In the genomic region with DNA sequence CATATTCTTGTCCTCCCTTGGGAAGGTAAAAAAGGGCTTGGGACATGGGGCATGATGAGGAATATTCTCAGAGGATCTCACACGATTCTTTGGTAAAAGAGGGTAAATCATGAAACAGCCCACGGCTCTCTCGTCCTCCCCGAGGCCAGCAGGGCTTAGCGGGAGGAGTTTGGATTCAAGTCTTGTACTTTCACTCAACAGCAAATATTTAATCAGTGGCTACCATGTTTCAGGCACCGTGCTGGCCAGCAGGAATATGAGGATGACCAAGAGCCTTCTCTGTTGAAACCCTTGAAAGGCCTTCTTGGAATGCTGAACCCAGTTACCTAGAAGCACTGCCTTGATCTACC, we compare ENCODE assay signal across 9 cellular contexts. TPM values are rescaled to one million over a fixed set of nuclear protein-coding genes. Genes with fewer than 3 reads are reported as not detected.
DNase-seq lines count a peak whose midpoint lies in the region; ATAC-seq, FAIRE-seq and TF ChIP-seq lines count a peak whose summit lies in the region.
"Had no signal": no experiment of that assay in that cellular context is flagged by ENCODE, and none has a peak within 500 bp of the region (broad histone marks: within the 10 kb centered on the region; RNA-seq: fewer than 3 reads in every experiment).

No MANE protein-coding gene starts in this region.

- no peaks in the 10 kb centered on the region for H3K27me3 ChIP-seq in endothelial cell of umbilical vein (ENCODE audit: control insufficient read depth in 2 of 2, insufficient read depth in 2 of 2, low read length in 2 of 2)
- no peaks in the 10 kb centered on the region for H3K27me3 ChIP-seq in rectal smooth muscle tissue (ENCODE audit: control insufficient read depth, insufficient read depth, low read length)
- H3K27me3 ChIP-seq: cardiac muscle cell had no signal

- no peak overlapping the region for H3K9ac ChIP-seq in endothelial cell of umbilical vein (replicated peaks; ENCODE audit: extremely low read depth, insufficient read depth, low read length)
- H3K9ac ChIP-seq in rectal smooth muscle tissue (ENCODE audit: low read length), result no peak overlapping the region

- BruUV-seq in Calu3 (replicated peaks; lab: Mats Ljungman, UMichigan) (no TSS peak), endothelial cell of umbilical vein (replicated peaks; lab: Mats Ljungman, UMichigan) (no TSS peak)

- no peak for DNase-seq in Calu3
- no peak for DNase-seq in RWPE1 (ENCODE audit: low spot score)
- no peak for DNase-seq in endothelial cell of umbilical vein (ENCODE audit: low read depth, low spot score)
- no peak for DNase-seq in NCI-H2171 treated with DMSO at 0.1 percent for 48 hours (lab: John Stamatoyannopoulos, UW)
- no peak for DNase-seq in hypothalamus (lab: John Stamatoyannopoulos, UW)
- DNase-seq in retina, result no peak

- no peaks in the 10 kb centered on the region for H4K20me1 ChIP-seq in endothelial cell of umbilical vein (replicated peaks; ENCODE audit: control insufficient read depth, extremely low read depth, insufficient read depth, low read length)

- H3K9me1 ChIP-seq in endothelial cell of umbilical vein (replicated peaks; ENCODE audit: control insufficient read depth, extremely low read depth, insufficient read depth, low read length), result no peaks in the 10 kb centered on the region

- TF ChIP-seq POLR2A in endothelial cell of umbilical vein (IDR thresholded peaks at IDR 0.05; ENCODE audit: low read depth, low read length), result no peak

- POLR2A ChIA-PET in RWPE1 (lab: Yijun Ruan, JAX; ENCODE audit: low non-redundant PET), result interaction anchor here (0.6 to 1.9 kb wide), 2 partner anchors 9 to 330 kb away, joined by 5 to 6 read pairs; a partner anchor contains a TSS
- POLR2A ChIA-PET in endothelial cell of umbilical vein (lab: Charles Lee), result no interaction called here

- H3K9me3 ChIP-seq in endothelial cell of umbilical vein (replicated peaks; ENCODE audit: control insufficient read depth, insufficient read depth, low read length), result no peaks in the 10 kb centered on the region

- peaks cover 74% of the 10 kb centered on the region for H3K79me2 ChIP-seq in endothelial cell of umbilical vein (ENCODE audit: control insufficient read depth, insufficient read depth, low read length)

- no peak overlapping the region for H3K4me2 ChIP-seq in endothelial cell of umbilical vein (ENCODE audit: insufficient read depth, low read length)

- intact Hi-C loops in Calu3 (cut with micrococcal nuclease; ENCODE audit: unreplicated experiment), result no loop called here
- intact Hi-C loops in endothelial cell of umbilical vein (cut with micrococcal nuclease), result no loop called here

- H3K36me3 Mint-ChIP-seq in Calu3 (ENCODE audit: insufficient read depth, unreplicated experiment), result peaks cover 56% of the 10 kb centered on the region

- no peak overlapping the region for H2AFZ ChIP-seq in endothelial cell of umbilical vein (ENCODE audit: low read depth, low read length)

- no peak for ATAC-seq in HG03342 (IDR thresholded peaks at IDR 0.05; ENCODE audit: unreplicated experiment)

- H3K27me3 Mint-ChIP-seq in Calu3 (ENCODE audit: unreplicated experiment), result no peaks in the 10 kb centered on the region

- no peak overlapping the region for H3K4me3 Mint-ChIP-seq in Calu3 (ENCODE audit: low read depth, unreplicated experiment)

- H3K4me1 ChIP-seq in endothelial cell of umbilical vein (ENCODE audit: control insufficient read depth, extremely low read depth, insufficient read depth, low read length) (peaks cover 16% of the 10 kb centered on the region), rectal smooth muscle tissue (ENCODE audit: control insufficient read depth, insufficient read depth, low read length) (peaks cover 55% of the 10 kb centered on the region)

- CTCF ChIA-PET in Calu3 (lab: Charles Lee) (interaction anchor here (1.0 to 1.4 kb wide), 2 partner anchors 9 to 87 kb away, joined by 3 to 6 read pairs; a partner anchor contains a TSS), RWPE1 (lab: Yijun Ruan, JAX) (interaction anchor here (1.0 to 2.0 kb wide), 2 partner anchors 14 to 73 kb away, joined by 4 to 10 read pairs; no protein-coding TSS in a partner anchor), endothelial cell of umbilical vein (lab: Charles Lee) (interaction anchor here (1.0 to 4.2 kb wide), 8 partner anchors 15 to 173 kb away, joined by 3 to 27 read pairs (median 4); a partner anchor contains a TSS)

- H3K36me3 ChIP-seq in endothelial cell of umbilical vein (ENCODE audit: control insufficient read depth in 2 of 2, extremely low read depth in 1 of 2, insufficient read depth in 2 of 2, low read length in 2 of 2), result peaks cover 0 to 7% of the 10 kb centered on the region in 2 experiments
- peaks cover 2% of the 10 kb centered on the region for H3K36me3 ChIP-seq in rectal smooth muscle tissue (ENCODE audit: control insufficient read depth, insufficient read depth, low read length)
- H3K36me3 ChIP-seq: cardiac muscle cell had no signal

- TF ChIP-seq CTCF in Calu3 (IDR thresholded peaks at IDR 0.05; ENCODE audit: unreplicated experiment) (no peak), RWPE1 (conservative IDR thresholded peaks at IDR 0.05; ENCODE audit: low read depth) (no peak), endothelial cell of umbilical vein (IDR thresholded peaks at IDR 0.05; ENCODE audit: extremely low read depth in 1 of 2, insufficient read depth in 1 of 2, low read depth in 1 of 2, low read length in 2 of 2) (no peak)

- dilution Hi-C loops in endothelial cell of umbilical vein (cut with MboI; ENCODE audit: extremely low pct_ligation_motif_present, low sequenced_read_pairs), result no loop called here

- peaks cover 87% of the 10 kb centered on the region for H3K4me1 Mint-ChIP-seq in Calu3 (ENCODE audit: low read depth, unreplicated experiment)

- peak overlapping the region; percentile 68 for H3K27ac Mint-ChIP-seq in Calu3 (ENCODE audit: unreplicated experiment)

- no peaks in the 10 kb centered on the region for H3K9me3 Mint-ChIP-seq in Calu3 (ENCODE audit: low read depth, unreplicated experiment)

- FAIRE-seq in endothelial cell of umbilical vein (lab: Jason Lieb, UNC), result peak; percentile 8

- H3K27ac ChIP-seq in RWPE1, result peak overlapping the region; percentile 95
- H3K27ac ChIP-seq in endothelial cell of umbilical vein (ENCODE audit: insufficient read depth, low read depth, low read length), result peak overlapping the region; percentile 62
- H3K27ac ChIP-seq in rectal smooth muscle tissue (ENCODE audit: low read depth, low read length), result peak overlapping the region; percentile 89
- H3K27ac ChIP-seq: cardiac muscle cell had no signal

- no peak overlapping the region for H3K4me3 ChIP-seq in endothelial cell of umbilical vein (replicated peaks in 1 of 3; ENCODE audit: insufficient read depth in 1 of 3, low read depth in 1 of 3, low read length in 3 of 3)
- H3K4me3 ChIP-seq in rectal smooth muscle tissue (ENCODE audit: low read length), result peak overlapping the region; percentile 23
- H3K4me3 ChIP-seq: cardiac muscle cell had no signal

TF ChIP-seq in endothelial cell of umbilical vein, 7 proteins besides CTCF, POLR2A, EP300 and RAD21:
- TF ChIP-seq EZH2 (IDR thresholded peaks at IDR 0.05; ENCODE audit: borderline replicate concordance, low read depth, low read length, severe bottlenecking) (no peak), GATA2 (IDR thresholded peaks at IDR 0.05; ENCODE audit: insufficient read depth, insufficient read length, low read depth, low read length) (no peak), POLR2AphosphoS5 (IDR thresholded peaks at IDR 0.05; ENCODE audit: insufficient read depth, low read depth, low read length) (no peak), MYC (IDR thresholded peaks at IDR 0.05; ENCODE audit: low read depth, low read length) (no peak), JUN (IDR thresholded peaks at IDR 0.05; ENCODE audit: borderline replicate concordance, insufficient read depth, insufficient read length, low read depth) (no peak), FOS (IDR thresholded peaks at IDR 0.05; ENCODE audit: borderline replicate concordance, insufficient read depth, low read length) (no peak)
- TF ChIP-seq, protein P1, sequence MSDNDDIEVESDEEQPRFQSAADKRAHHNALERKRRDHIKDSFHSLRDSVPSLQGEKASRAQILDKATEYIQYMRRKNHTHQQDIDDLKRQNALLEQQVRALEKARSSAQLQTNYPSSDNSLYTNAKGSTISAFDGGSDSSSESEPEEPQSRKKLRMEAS (IDR thresholded peaks at IDR 0.05; ENCODE audit: insufficient read depth, insufficient read length), result no peak

RNA-seq across cellular contexts. Expression of a gene that starts 8.8 kb away (rescaled TPM):
- 26.7 and 33.2 TPM in 2 replicates for total RNA-seq in Calu3 (2022)
- total RNA-seq in endothelial cell of umbilical vein, result 7.9 and 9.8 TPM in 2 replicates
- 5.4 and 6.4 TPM in 2 replicates for polyA plus RNA-seq in endothelial cell of umbilical vein
- polyA plus RNA-seq in endothelial cell of umbilical vein (2011; cell fraction: cytosol; rRNA removed), result 4.0 and 5.3 TPM in 2 replicates
- 11.9 and 13.4 TPM in 2 replicates for polyA plus RNA-seq in endothelial cell of umbilical vein (2011; cell fraction: nucleus; rRNA removed)
- 3.6 and 5.8 TPM in 2 replicates for polyA plus RNA-seq in endothelial cell of umbilical vein (2012)
- polyA minus RNA-seq in endothelial cell of umbilical vein, result 4.2 and 4.4 TPM in 2 replicates
- 5.4 TPM for polyA minus RNA-seq in endothelial cell of umbilical vein (2011; cell fraction: cytosol; rRNA and poly(A)+ RNA removed)
- 5.3 and 7.3 TPM in 2 replicates for polyA minus RNA-seq in endothelial cell of umbilical vein (2011; cell fraction: nucleus; rRNA and poly(A)+ RNA removed)

RNA-seq across cellular contexts. Expression of a gene that starts 46.1 kb away (rescaled TPM):
- total RNA-seq in Calu3 (2022) (0.85 and 0.88 TPM in 2 replicates), endothelial cell of umbilical vein (not detected in 2 replicates)
- polyA plus RNA-seq in endothelial cell of umbilical vein, result not detected in 2 replicates
- polyA plus RNA-seq in endothelial cell of umbilical vein (2011; cell fraction: cytosol; rRNA removed), result not detected in 2 replicates
- not detected in 2 replicates for polyA plus RNA-seq in endothelial cell of umbilical vein (2011; cell fraction: nucleus; rRNA removed)
- not detected in 2 replicates for polyA plus RNA-seq in endothelial cell of umbilical vein (2012)
- not detected in 2 replicates for polyA minus RNA-seq in endothelial cell of umbilical vein
- not detected for polyA minus RNA-seq in endothelial cell of umbilical vein (2011; cell fraction: cytosol; rRNA and poly(A)+ RNA removed)
- not detected in 2 replicates for polyA minus RNA-seq in endothelial cell of umbilical vein (2011; cell fraction: nucleus; rRNA and poly(A)+ RNA removed)
- polyA plus RNA-seq: cardiac muscle cell had no signal
